In the genomic region with DNA sequence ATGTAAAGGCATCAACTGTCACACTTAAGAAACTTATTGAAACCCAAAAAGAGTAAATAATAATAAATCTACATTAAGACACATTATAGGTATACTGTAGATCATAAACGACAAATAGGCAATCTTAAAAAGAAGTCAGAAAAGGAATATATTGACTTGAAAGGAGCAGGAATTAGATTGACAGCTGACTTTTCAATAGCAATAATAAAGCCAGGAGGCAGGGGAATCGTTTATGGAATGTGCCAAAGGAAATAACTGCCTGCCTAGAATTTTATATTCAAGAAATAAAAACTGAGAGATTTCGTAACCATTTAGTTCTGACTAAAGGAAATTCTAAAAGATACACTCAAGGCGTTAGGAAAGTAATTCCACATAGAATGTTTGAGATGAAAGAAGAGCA, we compare ENCODE assay signal across 10 cellular contexts. TPM values are rescaled to one million over a fixed set of nuclear protein-coding genes. Genes with fewer than 3 reads are reported as not detected.
"Had no signal": no experiment of that assay in that cellular context is flagged by ENCODE, and none has a peak within 500 bp of the region (broad histone marks: within the 10 kb centered on the region; RNA-seq: fewer than 3 reads in every experiment).

No MANE protein-coding gene starts in this region.

- H3K4me3 ChIP-seq: GM23338, K562 had no signal

- H3K27ac ChIP-seq: HL-60 had no signal

- H3K27ac Mint-ChIP-seq: GM23338, H9 had no signal

- DNase-seq: H9, HCEC 1CT, IMR-90, KG1 had no signal

- H3K4me1 Mint-ChIP-seq: GM23338, H9 had no signal

- H3K4me2 ChIP-seq: GM23338 had no signal

- FAIRE-seq: H1, H54, K562 had no signal

- H2AFZ ChIP-seq: GM23338 had no signal

- H3K9me3 Mint-ChIP-seq: GM23338, H9 had no signal

- ATAC-seq: GM23338, K562 had no signal

- H3K4me3 Mint-ChIP-seq: GM23338, H9 had no signal

RNA-seq across cellular contexts. Expression of gene ACSL6, which starts 21.7 kb away (rescaled TPM):
- total RNA-seq: IMR-90 had no signal
- polyA plus RNA-seq: IMR-90 had no signal

RNA-seq across cellular contexts. Expression of gene IL3, which starts 27.3 kb away (rescaled TPM):
- total RNA-seq: GM23338, H1, H9, HT1080, IMR-90, K562 had no signal
- polyA plus RNA-seq: GM23338, H1, IMR-90, K562 had no signal

RNA-seq across cellular contexts. Expression of gene CSF2, which starts 40.5 kb away (rescaled TPM):
- total RNA-seq: GM23338, H1, H9, HT1080, IMR-90 had no signal
- polyA plus RNA-seq: GM23338, H1, K562 had no signal
